Comparison of ENCODE assay signal across 8 cellular contexts in the genomic region with DNA sequence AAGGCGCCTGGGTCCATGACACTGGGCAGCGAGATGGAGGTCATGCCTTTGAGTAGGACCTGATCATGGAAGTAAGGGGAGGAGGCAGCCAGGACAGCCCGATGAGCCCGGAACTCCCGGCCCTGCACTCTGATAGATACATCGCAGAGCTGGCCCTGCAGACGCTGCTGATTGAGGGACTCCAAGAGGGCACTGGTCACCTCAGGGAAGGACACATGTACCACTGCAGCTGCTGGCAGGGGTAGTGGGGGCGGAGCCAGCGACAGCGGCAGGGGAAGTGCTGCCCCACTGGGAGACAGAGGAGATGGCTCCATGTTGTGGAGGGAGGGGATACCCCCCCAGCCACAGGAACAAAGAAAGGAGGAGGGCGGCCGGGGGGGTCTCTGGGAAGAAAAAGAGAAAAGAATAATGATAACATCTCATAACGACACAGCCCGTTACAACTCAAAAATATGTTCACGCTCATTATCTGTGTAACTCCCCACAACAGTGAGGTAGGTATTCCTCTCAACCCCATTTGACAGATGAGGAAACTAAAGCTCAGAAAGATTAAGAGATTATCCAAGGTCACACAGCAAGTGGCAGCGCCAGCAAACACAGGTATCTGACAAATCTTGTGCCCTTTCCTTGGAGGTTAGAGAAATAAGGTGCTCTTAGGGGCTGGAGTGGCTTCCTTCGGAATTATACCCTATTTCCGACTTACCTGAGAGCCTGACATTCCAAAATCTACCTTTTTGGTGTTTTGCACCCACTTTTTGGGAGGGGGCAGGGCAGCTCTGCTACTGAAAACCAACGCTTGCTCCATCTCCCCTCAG. TPM values are rescaled to one million over a fixed set of nuclear protein-coding genes. Genes with fewer than 3 reads are reported as not detected.
DNase-seq lines count a peak whose midpoint lies in the region; ATAC-seq and TF ChIP-seq lines count a peak whose summit lies in the region.

No MANE protein-coding gene starts in this region.

- no peak for TF ChIP-seq CTCF in ascending aorta (IDR thresholded peaks at IDR 0.05)
- TF ChIP-seq CTCF in left lung (IDR thresholded peaks at IDR 0.05) = no peak
- no peak for TF ChIP-seq CTCF in tibial artery (IDR thresholded peaks at IDR 0.05)

- intact Hi-C loops in ascending aorta (cut with DNase I) (loop anchor here (1.0 to 10.0 kb wide), 3 partner anchors 18 to 1652 kb away; a partner anchor contains a TSS), left lung (cut with DNase I) (loop anchor here in 1 of 2 donors (10.0 kb wide), 1 partner anchor 98 kb away; a partner anchor contains a TSS), tibial artery (cut with DNase I; ENCODE audit: low total_unique reads) (loop anchor here (10.0 kb wide), 1 partner anchor 108 kb away; a partner anchor contains a TSS)

- H3K4me1 ChIP-seq in ascending aorta = peaks cover 15 to 53% of the 10 kb centered on the region in 2 donors
- H3K4me1 ChIP-seq in left lung = peaks cover 31 to 73% of the 10 kb centered on the region in 2 donors
- peaks cover 0 to 68% (median 62%) of the 10 kb centered on the region in 4 donors for H3K4me1 ChIP-seq in tibial artery

- H3K9me3 ChIP-seq in ascending aorta = no peaks in the 10 kb centered on the region
- no peaks in the 10 kb centered on the region for H3K9me3 ChIP-seq in left lung
- H3K9me3 ChIP-seq in tibial artery = no peaks in the 10 kb centered on the region

- H3K27ac ChIP-seq in ascending aorta (peak overlapping the region; percentile 75 to 93), left lung (peak overlapping the region; percentile 85 to 86), tibial artery (peak overlapping the region; percentile 77 to 83)

- no peak for ATAC-seq in left lung

- H3K27me3 ChIP-seq in ascending aorta = no peaks in the 10 kb centered on the region
- no peaks in the 10 kb centered on the region for H3K27me3 ChIP-seq in left lung
- H3K27me3 ChIP-seq in tibial artery = no peaks in the 10 kb centered on the region

- H3K4me3 ChIP-seq in ascending aorta (peak overlapping the region; percentile 59 to 64), left lung (peak overlapping the region; percentile 53 to 68), tibial artery (peak overlapping the region; percentile 54 to 55)

- peaks cover 17 to 28% of the 10 kb centered on the region in 2 donors for H3K36me3 ChIP-seq in ascending aorta
- peaks cover 0 to 39% of the 10 kb centered on the region in 2 donors for H3K36me3 ChIP-seq in left lung
- H3K36me3 ChIP-seq in tibial artery = peaks cover 14 to 40% (median 27%) of the 10 kb centered on the region in 3 donors

- peak; percentile 31 for DNase-seq in activated T-cell treated with anti-CD3 and anti-CD28 coated beads, Interleukin-2, amount 50 U/mL, for 1 hour
- no peak for DNase-seq in activated T-cell treated with anti-CD3 and anti-CD28 coated beads for 4 hours
- no peak for DNase-seq in ascending aorta (ENCODE audit: low spot score in 2 of 2)
- peak in 1 of 2 donors; percentile 81 for DNase-seq in left lung
- DNase-seq in tibial artery = peak in 1 of 2 donors; percentile 71
- no peak for DNase-seq in NCI-H1694 (lab: John Stamatoyannopoulos, UW)
- no peak for DNase-seq in RKO (ENCODE audit: low spot score)
- no peak for DNase-seq in SW 1271 (lab: John Stamatoyannopoulos, UW)

RNA-seq across cellular contexts. Expression of a gene that starts 0.7 kb away (rescaled TPM):
- total RNA-seq in ascending aorta (35.5 TPM), left lung (10 to 100 TPM; 17.3 to 22.6 TPM)

RNA-seq across cellular contexts. Expression of a gene that starts 2.9 kb away (rescaled TPM):
- total RNA-seq in ascending aorta (185 TPM), left lung (100 to 1,000 TPM; 227 to 243 TPM)

RNA-seq across cellular contexts. Expression of a gene that starts 5.9 kb away (rescaled TPM):
- total RNA-seq in ascending aorta (44.8 TPM), left lung (10 to 100 TPM; 33.6 to 42.0 TPM)

RNA-seq across cellular contexts. Expression of a gene that starts 18.1 kb away (rescaled TPM):
- 63.9 TPM for total RNA-seq in ascending aorta
- total RNA-seq in left lung = 10 to 100 TPM; 83.3 to 94.6 TPM

RNA-seq across cellular contexts. Expression of a gene that starts 27.4 kb away (rescaled TPM):
- total RNA-seq in ascending aorta (11.3 TPM), left lung (10 to 100 TPM; 37.7 to 43.0 TPM)
